ENCODE assay signal across 8 cellular contexts in the genomic region with DNA sequence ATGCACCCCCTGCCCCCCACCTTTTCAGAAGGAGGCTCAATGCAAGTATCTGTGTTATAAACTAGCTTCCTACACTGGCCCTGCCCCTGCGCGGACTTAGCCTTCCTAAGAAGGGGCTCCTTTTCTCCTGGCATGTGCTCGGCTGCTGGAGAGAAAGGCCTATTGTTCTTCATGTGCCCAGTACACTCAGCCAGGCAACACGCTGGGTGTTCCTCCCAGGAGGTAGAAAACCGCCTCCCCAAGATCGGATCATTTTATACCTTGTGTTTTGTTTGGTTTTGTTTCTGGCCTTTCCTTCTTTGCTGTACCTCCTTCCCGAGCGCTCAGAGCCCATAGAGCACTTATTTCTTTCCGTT. TPM values are rescaled to one million over a fixed set of nuclear protein-coding genes. Genes with fewer than 3 reads are reported as not detected.
DNase-seq lines count a peak whose midpoint lies in the region; ATAC-seq and TF ChIP-seq lines count a peak whose summit lies in the region.

No MANE protein-coding gene starts in this region.

- DNase-seq in DMS79 (lab: John Stamatoyannopoulos, UW) (peak; percentile 56), NCI-H69 (lab: John Stamatoyannopoulos, UW) (peak; percentile 87), dorsolateral prefrontal cortex (peak in 5 of 10 donors; percentile 51 to 72 (median 60)), natural killer cell (no peak), NCI-H1694 (lab: John Stamatoyannopoulos, UW) (no peak), posterior vena cava (ENCODE audit: low spot score) (no peak)

- H3K4me3 ChIP-seq in dorsolateral prefrontal cortex: peak overlapping the region in 43 of 59 donors; percentile 2 to 57 (median 36)

- H3K4me3 Mint-ChIP-seq in natural killer cell: peak overlapping the region; percentile 55

- H3K36me3 Mint-ChIP-seq in natural killer cell: no peaks in the 10 kb centered on the region

- H3K27me3 Mint-ChIP-seq in natural killer cell (ENCODE audit: low read depth in 2 of 2): no peaks in the 10 kb centered on the region

- no peak for TF ChIP-seq CTCF in dorsolateral prefrontal cortex (IDR thresholded peaks at IDR 0.05 in 54 of 56, conservative IDR thresholded peaks at IDR 0.05 in 2 of 56; ENCODE audit: low read depth in 1 of 56, partially characterized antibody in 56 of 56)
- TF ChIP-seq CTCF in natural killer cell (IDR thresholded peaks at IDR 0.05): no peak

- peak overlapping the region; percentile 88 for H3K27ac Mint-ChIP-seq in natural killer cell

- H3K27ac ChIP-seq in dorsolateral prefrontal cortex: peak overlapping the region; percentile 79 to 100 (median 96)

- no peaks in the 10 kb centered on the region for H3K27me3 ChIP-seq in dorsolateral prefrontal cortex

- no peaks in the 10 kb centered on the region for H3K9me3 Mint-ChIP-seq in natural killer cell

- H3K4me1 Mint-ChIP-seq in natural killer cell: peaks cover 43 to 50% of the 10 kb centered on the region in 2 donors

- ATAC-seq in natural killer cell: no peak
- ATAC-seq in GM19463 (IDR thresholded peaks at IDR 0.05; ENCODE audit: unreplicated experiment): no peak
- ATAC-seq in GM19395 (IDR thresholded peaks at IDR 0.05; ENCODE audit: unreplicated experiment): no peak

- intact Hi-C loops in dorsolateral prefrontal cortex (cut with DNase I) (loop anchor here in 1 of 2 donors (2.0 to 10.0 kb wide), 3 partner anchors 41 to 1115 kb away; partner anchors contain the start of gene LEKR1), natural killer cell (cut with micrococcal nuclease) (loop anchor here (5.0 to 10.0 kb wide), 3 partner anchors 315 to 575 kb away; partner anchors contain the start of gene SSR3), posterior vena cava (cut with DNase I) (loop anchor here (10.0 kb wide), 3 partner anchors 45 to 605 kb away; partner anchors contain the start of gene TIPARP (in 1 of the 2))

RNA-seq across cellular contexts. Expression of gene CCNL1, which starts 30.2 kb away (rescaled TPM):
- total RNA-seq in dorsolateral prefrontal cortex (100 to 1,000 TPM in 38 of 120 experiments, 10 to 100 TPM in 82; 53.0 to 156 (median 94.4) TPM), natural killer cell (1,000 to 10,000 TPM; 1,104 to 1,331 (median 1,220) TPM), posterior vena cava (100 to 1,000 TPM in 1 of 2 donors, 10 to 100 TPM in 1; 84.5 to 125 TPM)

Comparison
In these comparisons a context has a peak if more than half of its experiments do, and no peak if none do; other contexts are left out.
1. DNase-seq: peak in DMS79 (single experiment) and NCI-H69 (single experiment); none in natural killer cell (single experiment), NCI-H1694 (single experiment) and posterior vena cava (single experiment).
2. RNA of gene CCNL1, which starts 30.2 kb away (total RNA-seq): 1,104 to 1,331 TPM in natural killer cell; 84.5 to 125 TPM in posterior vena cava and 53.0 to 156 TPM in dorsolateral prefrontal cortex; every median in the first group is over 4 times any median in the second.